Comparison of ENCODE assay signal across 18 cellular contexts in the genomic region with DNA sequence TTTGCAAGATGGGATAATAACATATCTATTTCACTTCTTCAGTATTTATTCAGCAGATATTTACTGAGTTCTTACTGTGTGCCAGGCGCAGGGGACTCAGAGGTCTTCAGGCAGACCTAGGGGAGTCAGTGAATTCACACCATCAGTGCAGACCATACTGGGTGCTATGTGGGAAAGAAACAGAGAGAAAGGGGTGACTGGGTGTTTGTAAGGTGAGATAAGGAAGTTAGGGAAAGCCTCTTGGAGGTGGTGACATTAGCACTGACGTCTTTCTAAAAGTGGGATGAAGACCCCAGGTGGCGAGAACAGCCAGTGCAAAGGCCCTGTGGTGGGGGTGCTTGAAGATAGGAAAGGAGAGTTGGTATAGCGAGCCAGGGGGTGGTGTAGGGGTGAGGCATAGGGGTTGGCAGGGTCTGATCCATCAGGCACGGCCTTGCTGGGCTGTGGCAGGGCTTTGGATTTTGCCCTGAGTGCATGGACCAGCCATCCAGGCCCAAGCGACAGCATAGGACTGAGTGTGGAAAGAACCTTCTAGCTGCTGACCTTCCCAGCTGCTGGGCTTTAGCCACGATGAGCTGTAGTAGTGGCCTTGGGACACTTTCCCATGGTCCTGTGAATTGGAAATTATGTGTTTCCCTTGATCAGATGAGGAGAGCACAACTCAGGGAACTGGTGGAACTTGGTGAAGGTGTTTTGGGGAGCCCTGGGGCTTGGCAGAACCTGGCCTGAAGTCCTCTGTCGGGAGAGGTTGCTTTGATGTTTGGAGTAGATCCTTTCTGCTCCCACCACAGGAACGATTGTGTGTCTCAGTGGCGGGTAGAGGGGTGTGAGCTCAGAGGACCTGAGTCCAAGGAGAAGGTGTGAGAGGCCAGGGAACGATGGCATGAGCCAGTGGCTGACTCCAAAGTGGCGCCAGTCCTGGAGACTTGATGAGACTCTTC. TPM values are rescaled to one million over a fixed set of nuclear protein-coding genes. Genes with fewer than 3 reads are reported as not detected.
DNase-seq lines count a peak whose midpoint lies in the region; ATAC-seq and TF ChIP-seq lines count a peak whose summit lies in the region.
"Had no signal": no experiment of that assay in that cellular context is flagged by ENCODE, and none has a peak within 500 bp of the region (broad histone marks: within the 10 kb centered on the region; RNA-seq: fewer than 3 reads in every experiment).

No MANE protein-coding gene starts in this region.

- no peak for DNase-seq in CD8-positive, alpha-beta memory T cell
- no peak for DNase-seq in activated B cell treated with CpG ODN at 0.5 μM for 24 hours
- no peak for DNase-seq in neural crest cell (ENCODE audit: low read depth, low spot score)
- DNase-seq in NCI-H2171 treated with DMSO at 0.1 percent for 48 hours (lab: John Stamatoyannopoulos, UW), result no peak
- DNase-seq: activated CD4-positive, alpha-beta memory T cell treated with anti-CD3 and anti-CD28 coated beads for 36 hours; NCI-H1105; NCI-H2227 treated with DMSO at 0.1 percent for 48 hours; T-helper 9 cell had no signal

- no peaks in the 10 kb centered on the region for H3K27me3 ChIP-seq in CD8-positive, alpha-beta memory T cell (ENCODE audit: insufficient read depth, low read length, poor library complexity, severe bottlenecking)
- H3K27me3 ChIP-seq: tibial nerve had no signal

- no peaks in the 10 kb centered on the region for H3K36me3 ChIP-seq in CD8-positive, alpha-beta memory T cell (ENCODE audit: insufficient read depth, low read length)
- H3K36me3 ChIP-seq: tibial nerve had no signal

- no peak overlapping the region for H3K4me3 ChIP-seq in CD8-positive, alpha-beta memory T cell (ENCODE audit: low read length)
- H3K4me3 ChIP-seq: tibial nerve had no signal

- H3K27ac ChIP-seq in CD8-positive, alpha-beta memory T cell (ENCODE audit: low read depth, low read length), result no peak overlapping the region
- H3K27ac ChIP-seq: C4-2B had no signal

- peaks cover 40 to 62% (median 48%) of the 10 kb centered on the region in 3 donors for H3K4me1 Mint-ChIP-seq in CD8-positive, alpha-beta memory T cell
- peaks cover 43% of the 10 kb centered on the region for H3K4me1 Mint-ChIP-seq in activated B cell treated with CpG ODN at 0.5 μM for 24 hours
- H3K4me1 Mint-ChIP-seq in neural crest cell, result peaks cover 6% of the 10 kb centered on the region

- POLR2A ChIA-PET in CD8-positive, alpha-beta memory T cell (lab: Charles Lee), result no interaction called here
- POLR2A ChIA-PET in activated B cell treated with CpG ODN at 0.5 μM for 24 hours (lab: Charles Lee), result interaction anchor here (0.5 to 9.8 kb wide), 9 partner anchors 12 to 295 kb away, joined by 3 to 252 read pairs (median 4); no protein-coding TSS in a partner anchor

- CTCF ChIA-PET in CD8-positive, alpha-beta memory T cell (lab: Charles Lee), result interaction anchor here (1.0 to 1.5 kb wide), 3 partner anchors 14 to 295 kb away, joined by 3 to 4 read pairs (median 3); a partner anchor contains a TSS
- CTCF ChIA-PET in activated B cell treated with CpG ODN at 0.5 μM for 24 hours (lab: Charles Lee), result interaction anchor here (1.2 to 7.2 kb wide), 4 partner anchors 9 to 296 kb away, joined by 4 to 98 read pairs (median 51); a partner anchor contains a TSS

- no peaks in the 10 kb centered on the region for H3K9me3 ChIP-seq in CD8-positive, alpha-beta memory T cell (ENCODE audit: low read length)
- H3K9me3 ChIP-seq: tibial nerve had no signal

- TF ChIP-seq CTCF in activated B cell treated with CpG ODN at 0.5 μM for 24 hours (IDR thresholded peaks at IDR 0.05) (no peak), neural crest cell (conservative IDR thresholded peaks at IDR 0.05) (no peak)

- intact Hi-C loops in activated B cell treated with CpG ODN at 0.5 μM for 24 hours (cut with micrococcal nuclease), result loop anchor here (5.0 to 10.0 kb wide), 2 partner anchors 425 to 657 kb away; a partner anchor contains a TSS

- H3K27me3 Mint-ChIP-seq in CD8-positive, alpha-beta memory T cell, result peaks cover 0 to 3% of the 10 kb centered on the region in 2 donors
- H3K27me3 Mint-ChIP-seq in activated B cell treated with CpG ODN at 0.5 μM for 24 hours, result no peaks in the 10 kb centered on the region
- H3K27me3 Mint-ChIP-seq in neural crest cell (ENCODE audit: low read depth), result peaks cover 13% of the 10 kb centered on the region
- H3K27me3 Mint-ChIP-seq: activated CD4-positive, alpha-beta memory T cell treated with anti-CD3 and anti-CD28 coated beads for 36 hours had no signal

- peak overlapping the region in 3 of 7 donors; percentile 1 to 100 (median 66) for H3K4me3 Mint-ChIP-seq in CD8-positive, alpha-beta memory T cell
- H3K4me3 Mint-ChIP-seq in activated B cell treated with CpG ODN at 0.5 μM for 24 hours, result no peak overlapping the region
- H3K4me3 Mint-ChIP-seq in neural crest cell, result peak overlapping the region; percentile 8
- H3K4me3 Mint-ChIP-seq: activated CD4-positive, alpha-beta memory T cell treated with anti-CD3 and anti-CD28 coated beads for 36 hours had no signal

- ATAC-seq in activated B cell treated with CpG ODN at 0.5 μM for 24 hours (ENCODE audit: low read depth), result no peak
- ATAC-seq in HG03354 (IDR thresholded peaks at IDR 0.05; ENCODE audit: poor library complexity, severe bottlenecking, unreplicated experiment), result no peak

- peaks cover 46% of the 10 kb centered on the region for H3K4me1 ChIP-seq in CD8-positive, alpha-beta memory T cell (ENCODE audit: insufficient read depth, low read length)

- H3K36me3 Mint-ChIP-seq in CD8-positive, alpha-beta memory T cell, result peaks cover 0 to 9% (median 0%) of the 10 kb centered on the region in 3 donors
- H3K36me3 Mint-ChIP-seq in activated B cell treated with CpG ODN at 0.5 μM for 24 hours (ENCODE audit: low read depth), result peaks cover 3% of the 10 kb centered on the region
- H3K36me3 Mint-ChIP-seq in neural crest cell (ENCODE audit: low read depth), result no peaks in the 10 kb centered on the region

- no peaks in the 10 kb centered on the region for H3K9me3 Mint-ChIP-seq in CD8-positive, alpha-beta memory T cell
- H3K9me3 Mint-ChIP-seq in activated B cell treated with CpG ODN at 0.5 μM for 24 hours (no peaks in the 10 kb centered on the region), neural crest cell (no peaks in the 10 kb centered on the region)
- H3K9me3 Mint-ChIP-seq: activated CD4-positive, alpha-beta memory T cell treated with anti-CD3 and anti-CD28 coated beads for 36 hours; activated T-helper 2 cell treated with anti-CD3 and anti-CD28 coated beads, Interferon-gamma antibody, Interleukin-2, Interleukin-4, amounts not matched to agents 10 μg/mL and 5 μg/mL and 100 μg/mL, durations not matched to agents 14 hours and 24 hours and 36 hours had no signal

- peak overlapping the region in 5 of 8 donors; percentile 9 to 81 (median 73) for H3K27ac Mint-ChIP-seq in CD8-positive, alpha-beta memory T cell
- peak overlapping the region; percentile 10 for H3K27ac Mint-ChIP-seq in activated B cell treated with CpG ODN at 0.5 μM for 24 hours
- no peak overlapping the region for H3K27ac Mint-ChIP-seq in neural crest cell (ENCODE audit: unreplicated experiment)
- H3K27ac Mint-ChIP-seq: activated T-helper 2 cell treated with anti-CD3 and anti-CD28 coated beads, Interferon-gamma antibody, Interleukin-2, Interleukin-4, amounts not matched to agents 10 μg/mL and 5 μg/mL and 100 μg/mL, durations not matched to agents 14 hours and 24 hours and 36 hours had no signal

RNA-seq across cellular contexts. Expression of a gene that starts 3.9 kb away (rescaled TPM):
- 100 to 1,000 TPM; 128 to 144 TPM for total RNA-seq in CD8-positive, alpha-beta memory T cell
- polyA plus RNA-seq in CD8-positive, alpha-beta memory T cell, result 17.1 TPM
- 68.6 and 76.2 TPM in 2 replicates for total RNA-seq in activated B cell treated with CpG ODN at 0.5 μM for 24 hours
- total RNA-seq in neural crest cell, result 1.6 and 1.7 TPM in 2 replicates

RNA-seq across cellular contexts. Expression of a gene that starts 9.2 kb away (rescaled TPM):
- not detected for total RNA-seq in CD8-positive, alpha-beta memory T cell
- polyA plus RNA-seq in CD8-positive, alpha-beta memory T cell, result not detected
- total RNA-seq in activated B cell treated with CpG ODN at 0.5 μM for 24 hours, result not detected in 2 replicates
- not detected in 2 replicates for total RNA-seq in neural crest cell
- total RNA-seq: activated CD4-positive, alpha-beta memory T cell treated with anti-CD3 and anti-CD28 coated beads for 36 hours; activated T-helper 2 cell treated with anti-CD3 and anti-CD28 coated beads, Interferon-gamma antibody, Interleukin-2, Interleukin-4, amounts not matched to agents 10 μg/mL and 5 μg/mL and 100 μg/mL, durations not matched to agents 14 hours and 24 hours and 36 hours; Daoy; H7; left ventricle myocardium superior; myocyte; renal cortical epithelial cell; Right ventricle myocardium superior; tibial nerve had no signal

RNA-seq across cellular contexts. Expression of a gene that starts 13.5 kb away (rescaled TPM):
- not detected for total RNA-seq in CD8-positive, alpha-beta memory T cell
- not detected for polyA plus RNA-seq in CD8-positive, alpha-beta memory T cell
- total RNA-seq in activated B cell treated with CpG ODN at 0.5 μM for 24 hours, result not detected in 2 replicates
- total RNA-seq in neural crest cell, result not detected in 2 replicates
- total RNA-seq: activated CD4-positive, alpha-beta memory T cell treated with anti-CD3 and anti-CD28 coated beads for 36 hours; activated T-helper 2 cell treated with anti-CD3 and anti-CD28 coated beads, Interferon-gamma antibody, Interleukin-2, Interleukin-4, amounts not matched to agents 10 μg/mL and 5 μg/mL and 100 μg/mL, durations not matched to agents 14 hours and 24 hours and 36 hours; Daoy; H7; left ventricle myocardium superior; myocyte; renal cortical epithelial cell; Right ventricle myocardium superior; tibial nerve had no signal

RNA-seq across cellular contexts. Expression of a gene that starts 16.4 kb away (rescaled TPM):
- total RNA-seq in CD8-positive, alpha-beta memory T cell, result not detected
- not detected for polyA plus RNA-seq in CD8-positive, alpha-beta memory T cell
- not detected in 2 replicates for total RNA-seq in activated B cell treated with CpG ODN at 0.5 μM for 24 hours
- total RNA-seq in neural crest cell, result not detected in 2 replicates
- total RNA-seq: activated CD4-positive, alpha-beta memory T cell treated with anti-CD3 and anti-CD28 coated beads for 36 hours; activated T-helper 2 cell treated with anti-CD3 and anti-CD28 coated beads, Interferon-gamma antibody, Interleukin-2, Interleukin-4, amounts not matched to agents 10 μg/mL and 5 μg/mL and 100 μg/mL, durations not matched to agents 14 hours and 24 hours and 36 hours; Daoy; H7; left ventricle myocardium superior; myocyte; renal cortical epithelial cell; Right ventricle myocardium superior; tibial nerve had no signal

RNA-seq across cellular contexts. Expression of a gene that starts 21.2 kb away (rescaled TPM):
- not detected for total RNA-seq in CD8-positive, alpha-beta memory T cell
- not detected for polyA plus RNA-seq in CD8-positive, alpha-beta memory T cell
- total RNA-seq in activated B cell treated with CpG ODN at 0.5 μM for 24 hours (not detected in 2 replicates), neural crest cell (not detected in 2 replicates)
- total RNA-seq: activated CD4-positive, alpha-beta memory T cell treated with anti-CD3 and anti-CD28 coated beads for 36 hours; activated T-helper 2 cell treated with anti-CD3 and anti-CD28 coated beads, Interferon-gamma antibody, Interleukin-2, Interleukin-4, amounts not matched to agents 10 μg/mL and 5 μg/mL and 100 μg/mL, durations not matched to agents 14 hours and 24 hours and 36 hours; Daoy; H7; left ventricle myocardium superior; myocyte; renal cortical epithelial cell; Right ventricle myocardium superior; tibial nerve had no signal

Comparison
In these comparisons a context has a peak if more than half of its experiments do, and no peak if none do; other contexts are left out.
1. RNA of a gene that starts 3.9 kb away (total RNA-seq): 128 to 144 TPM in CD8-positive, alpha-beta memory T cell and 68.6 to 76.2 TPM in activated B cell treated with CpG ODN at 0.5 μM for 24 hours; 1.6 to 1.7 TPM in neural crest cell; every median in the first group is over 10 times any median in the second.